Comparison of ENCODE assay signal across 8 cellular contexts in the genomic region with DNA sequence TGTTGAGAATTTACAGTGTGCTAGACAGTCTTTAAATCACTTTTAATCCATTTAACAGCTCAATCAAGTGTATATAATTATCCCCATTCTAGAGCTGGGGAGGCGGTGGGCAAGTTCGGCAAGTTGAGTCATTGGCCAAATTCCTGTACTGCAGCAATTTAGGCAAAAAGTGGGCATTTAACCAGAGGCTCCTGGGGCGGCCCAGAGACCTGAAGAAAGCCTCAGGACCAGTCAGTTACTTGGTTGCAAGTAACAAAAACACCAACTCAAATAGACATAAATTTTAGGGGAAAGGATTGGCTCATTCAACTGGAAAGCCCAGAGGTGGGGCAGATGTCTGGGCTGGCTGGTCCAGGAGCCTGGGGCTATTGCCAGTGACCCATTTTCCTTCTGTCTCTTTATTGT.
DNase-seq lines count a peak whose midpoint lies in the region; ATAC-seq and TF ChIP-seq lines count a peak whose summit lies in the region.

No MANE protein-coding gene starts in this region.

- H3K9ac ChIP-seq in skeletal muscle tissue (ENCODE audit: low read depth in 1 of 3, low read length in 3 of 3), result peak overlapping the region; percentile 66 to 75 (median 71)

- H3K36me3 Mint-ChIP-seq in WTC11, result no peaks in the 10 kb centered on the region

- H3K9me3 ChIP-seq in Peyer's patch, result no peaks in the 10 kb centered on the region
- no peaks in the 10 kb centered on the region for H3K9me3 ChIP-seq in skeletal muscle tissue (ENCODE audit: control insufficient read depth in 3 of 3, low read length in 3 of 3)

- H3K27me3 Mint-ChIP-seq in WTC11 (ENCODE audit: low read depth), result no peaks in the 10 kb centered on the region

- no peaks in the 10 kb centered on the region for H3K27me3 ChIP-seq in Peyer's patch
- H3K27me3 ChIP-seq in skeletal muscle tissue (ENCODE audit: control insufficient read depth in 3 of 3, insufficient read depth in 3 of 3, low read length in 3 of 3), result no peaks in the 10 kb centered on the region

- H3K9me3 Mint-ChIP-seq in WTC11, result no peaks in the 10 kb centered on the region

- CTCF ChIA-PET in WTC11 (lab: Charles Lee), result interaction anchor here (0.7 to 4.4 kb wide), 14 partner anchors 9 to 370 kb away, joined by 3 to 41 read pairs (median 8); a partner anchor contains a TSS

- no peak overlapping the region for H3K4me3 Mint-ChIP-seq in WTC11

- no peak for TF ChIP-seq POLR2A in Peyer's patch (IDR thresholded peaks at IDR 0.05)

- POLR2A ChIA-PET in WTC11 (lab: Charles Lee), result interaction anchor here (0.6 to 3.4 kb wide), 17 partner anchors 8 to 274 kb away, joined by 3 to 31 read pairs (median 6); a partner anchor contains a TSS

- TF ChIP-seq CTCF in Peyer's patch (IDR thresholded peaks at IDR 0.05) (no peak), foreskin fibroblast (IDR thresholded peaks at IDR 0.05; ENCODE audit: low read depth, low read length) (no peak), WTC11 (IDR thresholded peaks at IDR 0.05) (no peak)

- ATAC-seq in GM18508 (IDR thresholded peaks at IDR 0.05; ENCODE audit: insufficient read depth, unreplicated experiment) (peak; percentile 4), HG03196 (IDR thresholded peaks at IDR 0.05; ENCODE audit: unreplicated experiment) (no peak), WTC11 (no peak)

- H3K27ac Mint-ChIP-seq in WTC11, result no peak overlapping the region

- H3K4me1 ChIP-seq in Peyer's patch (peaks cover 0 to 26% (median 11%) of the 10 kb centered on the region in 4 donors), skeletal muscle tissue (ENCODE audit: control insufficient read depth in 3 of 3, insufficient read depth in 3 of 3, low read length in 3 of 3) (peaks cover 29 to 35% (median 29%) of the 10 kb centered on the region in 3 donors)

- H3K27ac ChIP-seq in Peyer's patch (peak overlapping the region; percentile 72 to 77 (median 74)), skeletal muscle tissue (ENCODE audit: low read depth, low read length) (peak overlapping the region; percentile 86)

- peaks cover 7% of the 10 kb centered on the region; the same call in 1 of the 2 replicates for H3K4me1 Mint-ChIP-seq in WTC11

- no peak for DNase-seq in Peyer's patch
- DNase-seq in foreskin fibroblast, result no peak
- DNase-seq in nucleus accumbens (lab: John Stamatoyannopoulos, UW), result no peak
- DNase-seq in WTC11 (ENCODE audit: low spot score), result no peak
- no peak for DNase-seq in NCI-H1417 treated with DMSO at 0.1 percent for 48 hours (lab: John Stamatoyannopoulos, UW)

- peak overlapping the region; percentile 1 to 35 (median 32) for H3K4me3 ChIP-seq in Peyer's patch
- peak overlapping the region; percentile 24 to 42 for H3K4me3 ChIP-seq in foreskin fibroblast (ENCODE audit: low read depth in 1 of 2, low read length in 2 of 2)
- peak overlapping the region; percentile 54 to 72 (median 69) for H3K4me3 ChIP-seq in skeletal muscle tissue (ENCODE audit: low read length in 3 of 3)

- H3K36me3 ChIP-seq in Peyer's patch (peaks cover 0 to 6% (median 0%) of the 10 kb centered on the region in 3 donors), skeletal muscle tissue (ENCODE audit: control insufficient read depth in 3 of 3, insufficient read depth in 3 of 3, low read length in 3 of 3) (no peaks in the 10 kb centered on the region)

TF ChIP-seq in WTC11, 78 proteins besides CTCF, POLR2A, EP300 and RAD21 (continues in another document):
- TF ChIP-seq, protein P1, sequence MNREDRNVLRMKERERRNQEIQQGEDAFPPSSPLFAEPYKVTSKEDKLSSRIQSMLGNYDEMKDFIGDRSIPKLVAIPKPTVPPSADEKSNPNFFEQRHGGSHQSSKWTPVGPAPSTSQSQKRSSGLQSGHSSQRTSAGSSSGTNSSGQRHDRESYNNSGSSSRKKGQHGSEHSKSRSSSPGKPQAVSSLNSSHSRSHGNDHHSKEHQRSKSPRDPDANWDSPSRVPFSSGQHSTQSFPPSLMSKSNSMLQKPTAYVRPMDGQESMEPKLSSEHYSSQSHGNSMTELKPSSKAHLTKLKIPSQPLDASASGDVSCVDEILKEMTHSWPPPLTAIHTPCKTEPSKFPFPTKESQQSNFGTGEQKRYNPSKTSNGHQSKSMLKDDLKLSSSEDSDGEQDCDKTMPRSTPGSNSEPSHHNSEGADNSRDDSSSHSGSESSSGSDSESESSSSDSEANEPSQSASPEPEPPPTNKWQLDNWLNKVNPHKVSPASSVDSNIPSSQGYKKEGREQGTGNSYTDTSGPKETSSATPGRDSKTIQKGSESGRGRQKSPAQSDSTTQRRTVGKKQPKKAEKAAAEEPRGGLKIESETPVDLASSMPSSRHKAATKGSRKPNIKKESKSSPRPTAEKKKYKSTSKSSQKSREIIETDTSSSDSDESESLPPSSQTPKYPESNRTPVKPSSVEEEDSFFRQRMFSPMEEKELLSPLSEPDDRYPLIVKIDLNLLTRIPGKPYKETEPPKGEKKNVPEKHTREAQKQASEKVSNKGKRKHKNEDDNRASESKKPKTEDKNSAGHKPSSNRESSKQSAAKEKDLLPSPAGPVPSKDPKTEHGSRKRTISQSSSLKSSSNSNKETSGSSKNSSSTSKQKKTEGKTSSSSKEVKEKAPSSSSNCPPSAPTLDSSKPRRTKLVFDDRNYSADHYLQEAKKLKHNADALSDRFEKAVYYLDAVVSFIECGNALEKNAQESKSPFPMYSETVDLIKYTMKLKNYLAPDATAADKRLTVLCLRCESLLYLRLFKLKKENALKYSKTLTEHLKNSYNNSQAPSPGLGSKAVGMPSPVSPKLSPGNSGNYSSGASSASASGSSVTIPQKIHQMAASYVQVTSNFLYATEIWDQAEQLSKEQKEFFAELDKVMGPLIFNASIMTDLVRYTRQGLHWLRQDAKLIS (CRISPR knock-in tag; IDR thresholded peaks at IDR 0.05; ENCODE audit: borderline replicate concordance), result no peak
- TF ChIP-seq PRRX2 (CRISPR knock-in tag; IDR thresholded peaks at IDR 0.05), result no peak
- TF ChIP-seq TP53 (CRISPR knock-in tag; IDR thresholded peaks at IDR 0.05), result no peak
- TF ChIP-seq, protein P2, sequence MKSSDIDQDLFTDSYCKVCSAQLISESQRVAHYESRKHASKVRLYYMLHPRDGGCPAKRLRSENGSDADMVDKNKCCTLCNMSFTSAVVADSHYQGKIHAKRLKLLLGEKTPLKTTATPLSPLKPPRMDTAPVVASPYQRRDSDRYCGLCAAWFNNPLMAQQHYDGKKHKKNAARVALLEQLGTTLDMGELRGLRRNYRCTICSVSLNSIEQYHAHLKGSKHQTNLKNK (CRISPR knock-in tag; IDR thresholded peaks at IDR 0.05), result no peak
- TF ChIP-seq ZNF396 (CRISPR knock-in tag; IDR thresholded peaks at IDR 0.05; ENCODE audit: borderline replicate concordance), result no peak
- TF ChIP-seq, protein P3, sequence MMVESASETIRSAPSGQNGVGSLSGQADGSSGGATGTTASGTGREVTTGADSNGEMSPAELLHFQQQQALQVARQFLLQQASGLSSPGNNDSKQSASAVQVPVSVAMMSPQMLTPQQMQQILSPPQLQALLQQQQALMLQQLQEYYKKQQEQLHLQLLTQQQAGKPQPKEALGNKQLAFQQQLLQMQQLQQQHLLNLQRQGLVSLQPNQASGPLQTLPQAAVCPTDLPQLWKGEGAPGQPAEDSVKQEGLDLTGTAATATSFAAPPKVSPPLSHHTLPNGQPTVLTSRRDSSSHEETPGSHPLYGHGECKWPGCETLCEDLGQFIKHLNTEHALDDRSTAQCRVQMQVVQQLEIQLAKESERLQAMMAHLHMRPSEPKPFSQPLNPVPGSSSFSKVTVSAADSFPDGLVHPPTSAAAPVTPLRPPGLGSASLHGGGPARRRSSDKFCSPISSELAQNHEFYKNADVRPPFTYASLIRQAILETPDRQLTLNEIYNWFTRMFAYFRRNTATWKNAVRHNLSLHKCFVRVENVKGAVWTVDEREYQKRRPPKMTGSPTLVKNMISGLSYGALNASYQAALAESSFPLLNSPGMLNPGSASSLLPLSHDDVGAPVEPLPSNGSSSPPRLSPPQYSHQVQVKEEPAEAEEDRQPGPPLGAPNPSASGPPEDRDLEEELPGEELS (CRISPR knock-in tag; IDR thresholded peaks at IDR 0.05), result no peak
- TF ChIP-seq, protein P4, sequence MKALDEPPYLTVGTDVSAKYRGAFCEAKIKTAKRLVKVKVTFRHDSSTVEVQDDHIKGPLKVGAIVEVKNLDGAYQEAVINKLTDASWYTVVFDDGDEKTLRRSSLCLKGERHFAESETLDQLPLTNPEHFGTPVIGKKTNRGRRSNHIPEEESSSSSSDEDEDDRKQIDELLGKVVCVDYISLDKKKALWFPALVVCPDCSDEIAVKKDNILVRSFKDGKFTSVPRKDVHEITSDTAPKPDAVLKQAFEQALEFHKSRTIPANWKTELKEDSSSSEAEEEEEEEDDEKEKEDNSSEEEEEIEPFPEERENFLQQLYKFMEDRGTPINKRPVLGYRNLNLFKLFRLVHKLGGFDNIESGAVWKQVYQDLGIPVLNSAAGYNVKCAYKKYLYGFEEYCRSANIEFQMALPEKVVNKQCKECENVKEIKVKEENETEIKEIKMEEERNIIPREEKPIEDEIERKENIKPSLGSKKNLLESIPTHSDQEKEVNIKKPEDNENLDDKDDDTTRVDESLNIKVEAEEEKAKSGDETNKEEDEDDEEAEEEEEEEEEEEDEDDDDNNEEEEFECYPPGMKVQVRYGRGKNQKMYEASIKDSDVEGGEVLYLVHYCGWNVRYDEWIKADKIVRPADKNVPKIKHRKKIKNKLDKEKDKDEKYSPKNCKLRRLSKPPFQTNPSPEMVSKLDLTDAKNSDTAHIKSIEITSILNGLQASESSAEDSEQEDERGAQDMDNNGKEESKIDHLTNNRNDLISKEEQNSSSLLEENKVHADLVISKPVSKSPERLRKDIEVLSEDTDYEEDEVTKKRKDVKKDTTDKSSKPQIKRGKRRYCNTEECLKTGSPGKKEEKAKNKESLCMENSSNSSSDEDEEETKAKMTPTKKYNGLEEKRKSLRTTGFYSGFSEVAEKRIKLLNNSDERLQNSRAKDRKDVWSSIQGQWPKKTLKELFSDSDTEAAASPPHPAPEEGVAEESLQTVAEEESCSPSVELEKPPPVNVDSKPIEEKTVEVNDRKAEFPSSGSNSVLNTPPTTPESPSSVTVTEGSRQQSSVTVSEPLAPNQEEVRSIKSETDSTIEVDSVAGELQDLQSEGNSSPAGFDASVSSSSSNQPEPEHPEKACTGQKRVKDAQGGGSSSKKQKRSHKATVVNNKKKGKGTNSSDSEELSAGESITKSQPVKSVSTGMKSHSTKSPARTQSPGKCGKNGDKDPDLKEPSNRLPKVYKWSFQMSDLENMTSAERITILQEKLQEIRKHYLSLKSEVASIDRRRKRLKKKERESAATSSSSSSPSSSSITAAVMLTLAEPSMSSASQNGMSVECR (CRISPR knock-in tag; IDR thresholded peaks at IDR 0.05; ENCODE audit: borderline replicate concordance), result no peak
